ENCODE assay signal across 13 cellular contexts in genomic region chr1:19122668-19123067, GRCh38.
DNase-seq lines count a peak whose midpoint lies in the region; ATAC-seq and TF ChIP-seq lines count a peak whose summit lies in the region.
"Had no signal": no experiment of that assay in that cellular context is flagged by ENCODE, and none has a peak within 500 bp of the region (broad histone marks: within the 10 kb centered on the region; RNA-seq: fewer than 3 reads in every experiment).

No MANE protein-coding gene starts in this region.

- CTCF ChIA-PET in activated CD8-positive, alpha-beta T cell treated with anti-CD3 and anti-CD28 coated beads, Interleukin-2, amount 10 ng/mL, durations not matched to agents 7 days and 5 days (lab: Charles Lee) = interaction anchor here (1.3 to 1.5 kb wide), 2 partner anchors 9 to 118 kb away, joined by 4 to 6 read pairs; no protein-coding TSS in a partner anchor
- CTCF ChIA-PET in activated CD8-positive, alpha-beta T cell treated with anti-CD3 and anti-CD28 coated beads for 36 hours (lab: Charles Lee) = interaction anchor here (1.3 kb wide), 1 partner anchor 17 kb away, joined by 3 read pairs; no protein-coding TSS in a partner anchor

- no peaks in the 10 kb centered on the region for H3K9me3 Mint-ChIP-seq in activated CD8-positive, alpha-beta T cell treated with anti-CD3 and anti-CD28 coated beads, Interleukin-2, amount 10 ng/mL, durations not matched to agents 7 days and 5 days (ENCODE audit: insufficient read depth)
- no peaks in the 10 kb centered on the region for H3K9me3 Mint-ChIP-seq in activated CD8-positive, alpha-beta T cell treated with anti-CD3 and anti-CD28 coated beads for 36 hours
- H3K9me3 Mint-ChIP-seq: activated B cell treated with CpG ODN at 0.5 μM for 24 hours had no signal

- H3K27ac ChIP-seq in heart right ventricle (peak overlapping the region in 6 of 10 donors; percentile 4 to 43 (median 30)), stomach (peak overlapping the region; percentile 71 to 85 (median 76))

- TF ChIP-seq EP300 in stomach (IDR thresholded peaks at IDR 0.05) = no peak

- peaks cover 91% of the 10 kb centered on the region for H3K36me3 Mint-ChIP-seq in activated CD8-positive, alpha-beta T cell treated with anti-CD3 and anti-CD28 coated beads, Interleukin-2, amount 10 ng/mL, durations not matched to agents 7 days and 5 days (ENCODE audit: low read depth)
- H3K36me3 Mint-ChIP-seq in activated CD8-positive, alpha-beta T cell treated with anti-CD3 and anti-CD28 coated beads for 36 hours (ENCODE audit: low read depth) = peaks cover 91% of the 10 kb centered on the region

- POLR2A ChIA-PET in activated CD8-positive, alpha-beta T cell treated with anti-CD3 and anti-CD28 coated beads, Interleukin-2, amount 10 ng/mL, durations not matched to agents 7 days and 5 days (lab: Charles Lee) = no interaction called here
- POLR2A ChIA-PET in activated CD8-positive, alpha-beta T cell treated with anti-CD3 and anti-CD28 coated beads for 36 hours (lab: Charles Lee) = no interaction called here

- peaks cover 47% of the 10 kb centered on the region for H3K4me1 Mint-ChIP-seq in activated CD8-positive, alpha-beta T cell treated with anti-CD3 and anti-CD28 coated beads, Interleukin-2, amount 10 ng/mL, durations not matched to agents 7 days and 5 days (ENCODE audit: low read depth)
- H3K4me1 Mint-ChIP-seq in activated CD8-positive, alpha-beta T cell treated with anti-CD3 and anti-CD28 coated beads for 36 hours (ENCODE audit: low read depth) = peaks cover 30% of the 10 kb centered on the region

- H3K9me3 ChIP-seq in heart right ventricle (no peaks in the 10 kb centered on the region), stomach (no peaks in the 10 kb centered on the region)

- H3K27ac Mint-ChIP-seq in activated CD8-positive, alpha-beta T cell treated with anti-CD3 and anti-CD28 coated beads, Interleukin-2, amount 10 ng/mL, durations not matched to agents 7 days and 5 days = peak overlapping the region; percentile 17
- H3K27ac Mint-ChIP-seq in activated CD8-positive, alpha-beta T cell treated with anti-CD3 and anti-CD28 coated beads for 36 hours = no peak overlapping the region
- H3K27ac Mint-ChIP-seq: activated B cell treated with CpG ODN at 0.5 μM for 24 hours had no signal

- no peak for TF ChIP-seq CTCF in activated CD8-positive, alpha-beta T cell treated with anti-CD3 and anti-CD28 coated beads for 36 hours (IDR thresholded peaks at IDR 0.05)
- TF ChIP-seq CTCF in heart right ventricle (IDR thresholded peaks at IDR 0.05) = no peak
- no peak for TF ChIP-seq CTCF in stomach (IDR thresholded peaks at IDR 0.05)

- H3K4me3 ChIP-seq in heart right ventricle (no peak overlapping the region), stomach (peak overlapping the region in 1 of 4 donors; percentile 7)

- H3K27me3 ChIP-seq in heart right ventricle (no peaks in the 10 kb centered on the region), stomach (no peaks in the 10 kb centered on the region)

- TF ChIP-seq POLR2A in stomach (IDR thresholded peaks at IDR 0.05) = no peak

- H3K4me1 ChIP-seq in heart right ventricle (peaks cover 0 to 27% (median 17%) of the 10 kb centered on the region in 9 donors), stomach (peaks cover 20 to 56% (median 31%) of the 10 kb centered on the region in 4 donors)

- WGBS in heart right ventricle, 2 donors = 64 to 71% methylated on average over 10 of the region's 10 CpGs
- WGBS in stomach, 5 donors = 49 to 74% (median 63%) methylated on average over 10 of the region's 10 CpGs

- ATAC-seq in activated CD8-positive, alpha-beta T cell treated with anti-CD3 and anti-CD28 coated beads, Interleukin-2, amount 10 ng/mL, durations not matched to agents 7 days and 5 days = no peak
- ATAC-seq in activated CD8-positive, alpha-beta T cell treated with anti-CD3 and anti-CD28 coated beads for 36 hours = no peak
- ATAC-seq in heart right ventricle = peak; percentile 72 to 93 (median 84)

- intact Hi-C loops in activated CD8-positive, alpha-beta T cell treated with anti-CD3 and anti-CD28 coated beads for 36 hours (cut with micrococcal nuclease) = no loop called here
- intact Hi-C loops in heart right ventricle (cut with DNase I) (no loop called here), stomach (cut with DNase I; ENCODE audit: low total_unique reads) (no loop called here)

- H3K4me3 Mint-ChIP-seq in activated CD8-positive, alpha-beta T cell treated with anti-CD3 and anti-CD28 coated beads, Interleukin-2, amount 10 ng/mL, durations not matched to agents 7 days and 5 days = no peak overlapping the region
- no peak overlapping the region for H3K4me3 Mint-ChIP-seq in activated CD8-positive, alpha-beta T cell treated with anti-CD3 and anti-CD28 coated beads for 36 hours
- H3K4me3 Mint-ChIP-seq: activated B cell treated with CpG ODN at 0.5 μM for 24 hours had no signal

- peaks cover 9 to 100% (median 98%) of the 10 kb centered on the region in 9 donors for H3K36me3 ChIP-seq in heart right ventricle
- H3K36me3 ChIP-seq in stomach = peaks cover 94 to 100% (median 100%) of the 10 kb centered on the region in 4 donors

- DNase-seq in activated CD8-positive, alpha-beta T cell treated with anti-CD3 and anti-CD28 coated beads, Interleukin-2, amount 10 ng/mL, durations not matched to agents 7 days and 5 days = no peak
- no peak for DNase-seq in activated CD8-positive, alpha-beta T cell treated with anti-CD3 and anti-CD28 coated beads for 36 hours
- peak; percentile 62 for DNase-seq in amniotic epithelial cell (ENCODE audit: low read depth)
- peak; percentile 20 to 22 for DNase-seq in heart right ventricle
- DNase-seq in stomach = peak; percentile 82
- DNase-seq in NCI-H524 treated with DMSO at 0.1 percent for 48 hours (lab: John Stamatoyannopoulos, UW) = no peak
- no peak for DNase-seq in NAMALWA (ENCODE audit: low spot score)
- DNase-seq in kidney glomerular epithelial cell (lab: John Stamatoyannopoulos, UW) = no peak
- DNase-seq: activated B cell treated with CpG ODN at 0.5 μM for 24 hours; activated naive CD4-positive, alpha-beta T cell treated with Interleukin-2 at 50 U/mL for 16 hours; islet precursor cell; NCI-H2029 treated with DMSO at 0.1 percent for 48 hours; stimulated activated CD4-positive, alpha-beta T cell treated with anti-CD3 and anti-CD28 coated beads, Interleukin-12 subunit alpha, Interleukin-12 subunit beta, amount 100 ng/mL, for 4 hours had no signal

- H3K27me3 Mint-ChIP-seq in activated CD8-positive, alpha-beta T cell treated with anti-CD3 and anti-CD28 coated beads, Interleukin-2, amount 10 ng/mL, durations not matched to agents 7 days and 5 days (ENCODE audit: low read depth) = no peaks in the 10 kb centered on the region
- no peaks in the 10 kb centered on the region for H3K27me3 Mint-ChIP-seq in activated CD8-positive, alpha-beta T cell treated with anti-CD3 and anti-CD28 coated beads for 36 hours
- H3K27me3 Mint-ChIP-seq: activated B cell treated with CpG ODN at 0.5 μM for 24 hours had no signal

Comparison
In these comparisons a context has a peak if more than half of its experiments do, and no peak if none do; other contexts are left out.
1. ATAC-seq: peak in heart right ventricle (8 of 8); none in activated CD8-positive, alpha-beta T cell treated with anti-CD3 and anti-CD28 coated beads, Interleukin-2, amount 10 ng/mL, durations not matched to agents 7 days and 5 days (single experiment) and activated CD8-positive, alpha-beta T cell treated with anti-CD3 and anti-CD28 coated beads for 36 hours (single experiment).
2. DNase-seq: peak in amniotic epithelial cell (single experiment), heart right ventricle (2 of 2) and stomach (single experiment); none in activated CD8-positive, alpha-beta T cell treated with anti-CD3 and anti-CD28 coated beads, Interleukin-2, amount 10 ng/mL, durations not matched to agents 7 days and 5 days (single experiment), activated CD8-positive, alpha-beta T cell treated with anti-CD3 and anti-CD28 coated beads for 36 hours (single experiment), NCI-H524 treated with DMSO at 0.1 percent for 48 hours (single experiment), NAMALWA (single experiment) and kidney glomerular epithelial cell (single experiment).